ENCODE assay signal across 8 cellular contexts in the genomic region with DNA sequence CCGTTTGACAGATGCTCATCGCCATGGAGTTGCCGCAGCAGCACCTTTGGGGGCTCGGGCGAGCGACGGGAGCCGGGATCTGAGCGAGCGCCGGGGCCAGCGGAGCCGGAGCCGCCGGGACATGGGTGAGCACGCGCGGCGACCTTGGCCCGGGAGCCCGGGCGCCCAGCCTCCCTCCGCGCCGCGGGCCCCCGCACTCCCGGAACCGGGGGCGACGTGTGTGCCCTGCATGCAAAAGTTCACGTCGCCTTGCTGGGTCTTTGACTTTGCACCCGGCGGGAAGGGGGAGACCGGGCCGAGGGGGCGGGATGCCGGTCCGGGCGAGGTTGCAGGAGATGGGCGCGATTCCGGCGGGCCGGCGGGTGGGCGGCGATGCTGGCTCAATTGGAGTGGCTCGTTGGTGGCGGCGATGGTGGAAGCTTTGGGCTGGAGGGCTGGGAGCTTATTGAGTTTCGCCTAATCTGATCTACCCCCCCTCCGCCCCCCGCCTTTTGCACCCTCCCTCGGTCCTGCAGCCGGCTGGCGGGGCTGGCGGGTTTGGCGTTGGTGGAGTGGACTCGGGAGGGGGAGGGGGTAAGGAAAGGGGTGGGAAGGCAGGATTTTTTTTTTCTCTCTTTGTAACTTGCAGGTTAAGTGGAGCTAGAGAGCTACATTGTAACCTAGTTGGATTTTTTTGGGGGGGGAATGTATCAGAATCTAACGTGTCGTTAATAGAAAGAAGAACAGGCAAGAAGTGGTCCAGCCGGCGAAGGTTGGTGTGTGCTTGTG. TPM values are rescaled to one million over a fixed set of nuclear protein-coding genes. Genes with fewer than 3 reads are reported as not detected.
DNase-seq lines count a peak whose midpoint lies in the region; ATAC-seq and TF ChIP-seq lines count a peak whose summit lies in the region.

SETBP1 (plus strand) TSS at position 618 of the 768 bp plus-strand sequence. CDS start 20,459 bp downstream, outside the sequence.

- H3K9me2 ChIP-seq in OCI-LY1 (ENCODE audit: low read depth, low read length): no peaks in the 10 kb centered on the region

- H3K4ac ChIP-seq in trophoblast cell (ENCODE audit: low read depth, low read length): peak within 1 kb of the TSS; percentile 91

- H3K36me3 ChIP-seq in OCI-LY1 (ENCODE audit: insufficient read depth, low read length) (no peaks in the 10 kb centered on the region), left ventricle myocardium inferior (no peaks in the 10 kb centered on the region), trophoblast cell (ENCODE audit: control insufficient read depth in 1 of 2, insufficient read depth in 2 of 2, low read length in 2 of 2) (no peaks in the 10 kb centered on the region)

- H3K79me2 ChIP-seq in OCI-LY1 (ENCODE audit: insufficient read depth, low read length): no peaks in the 10 kb centered on the region
- H3K79me2 ChIP-seq in trophoblast cell (ENCODE audit: control insufficient read depth, insufficient read depth, low read length, poor library complexity): peaks cover 9% of the 10 kb centered on the region

- H3K18ac ChIP-seq in trophoblast cell (ENCODE audit: low read length): peak within 1 kb of the TSS; percentile 92

- intact Hi-C loops in left ventricle myocardium inferior (cut with micrococcal nuclease): no loop called here

- no peak for TF ChIP-seq CTCF in OCI-LY1 (IDR thresholded peaks at IDR 0.05; ENCODE audit: low read length)
- no peak for TF ChIP-seq CTCF in left ventricle myocardium inferior (IDR thresholded peaks at IDR 0.05; ENCODE audit: borderline replicate concordance)

- H3K9ac ChIP-seq in OCI-LY1 (ENCODE audit: low read length): peak within 1 kb of the TSS; percentile 80
- peak within 1 kb of the TSS; percentile 96 for H3K9ac ChIP-seq in trophoblast cell (ENCODE audit: low read length)

- peak within 1 kb of the TSS; percentile 43 for H2AK5ac ChIP-seq in trophoblast cell (ENCODE audit: low read length)

- H3K27me3 ChIP-seq in OCI-LY1 (ENCODE audit: insufficient read depth, low read length) (no peaks in the 10 kb centered on the region), left ventricle myocardium inferior (ENCODE audit: low read depth) (no peaks in the 10 kb centered on the region), trophoblast cell (ENCODE audit: insufficient read depth, low read length) (no peaks in the 10 kb centered on the region)

- no peaks in the 10 kb centered on the region for H4K20me1 ChIP-seq in OCI-LY1 (ENCODE audit: insufficient read depth, low read length)

- H2BK5ac ChIP-seq in trophoblast cell (ENCODE audit: low read depth, low read length, poor library complexity): peak within 1 kb of the TSS; percentile 93

- WGBS in trophoblast cell (ENCODE audit: extremely low coverage, insufficient coverage, insufficient read length): no CpG with 5 or more reads among the region's 65 CpGs

- H3F3A ChIP-seq in OCI-LY1 (ENCODE audit: insufficient read depth, low read length): no peaks in the 10 kb centered on the region

- no peak within 1 kb of the TSS for H2AFZ ChIP-seq in OCI-LY1 (ENCODE audit: low read length)
- peak within 1 kb of the TSS; percentile 88 for H2AFZ ChIP-seq in trophoblast cell (ENCODE audit: insufficient read depth, low read length, poor library complexity)

- ATAC-seq in HG02885 (IDR thresholded peaks at IDR 0.05; ENCODE audit: poor library complexity, unreplicated experiment): peak; percentile 31

- peak within 1 kb of the TSS; percentile 93 for H4K91ac ChIP-seq in trophoblast cell (ENCODE audit: low read depth, low read length)

- peak within 1 kb of the TSS; percentile 94 for H2BK12ac ChIP-seq in trophoblast cell (ENCODE audit: low read length)

- H3K4me2 ChIP-seq in OCI-LY1 (ENCODE audit: low read length): peak within 1 kb of the TSS; percentile 81
- H3K4me2 ChIP-seq in trophoblast cell (ENCODE audit: low read length): peak within 1 kb of the TSS; percentile 97

- H3K9me3 ChIP-seq in OCI-LY1 (ENCODE audit: low read length): no peaks in the 10 kb centered on the region
- no peaks in the 10 kb centered on the region for H3K9me3 ChIP-seq in left ventricle myocardium inferior (replicated peaks)
- no peaks in the 10 kb centered on the region for H3K9me3 ChIP-seq in trophoblast cell (ENCODE audit: insufficient read depth, low read depth, low read length)

- H3K27ac ChIP-seq in OCI-LY1 (ENCODE audit: low read depth, low read length, poor library complexity, severe bottlenecking) (peak within 1 kb of the TSS; percentile 17), left ventricle myocardium inferior (replicated peaks) (peak within 1 kb of the TSS; percentile 98), trophoblast cell (ENCODE audit: low read depth, low read length) (peak within 1 kb of the TSS; percentile 92)

- peak within 1 kb of the TSS; percentile 94 for H3K14ac ChIP-seq in trophoblast cell (ENCODE audit: low read length)

- peak within 1 kb of the TSS; percentile 91 for H2BK120ac ChIP-seq in trophoblast cell (ENCODE audit: insufficient read depth, low read length, poor library complexity)

- peak within 1 kb of the TSS; percentile 89 for H3K4me3 ChIP-seq in OCI-LY1 (ENCODE audit: low read depth, low read length, poor library complexity, severe bottlenecking)
- H3K4me3 ChIP-seq in left ventricle myocardium inferior: peak within 1 kb of the TSS; percentile 91
- H3K4me3 ChIP-seq in trophoblast cell (ENCODE audit: low read depth, low read length): peak within 1 kb of the TSS; percentile 92

- H3K79me1 ChIP-seq in trophoblast cell (ENCODE audit: low read length): peaks cover 17% of the 10 kb centered on the region

- DNase-seq in Daoy (ENCODE audit: low read depth) (peak; percentile 62), amygdala (lab: John Stamatoyannopoulos, UW) (peak in 43 of 56 donors; percentile 12 to 76 (median 38)), left ventricle myocardium inferior (peak; percentile 66), trophoblast cell (peak; percentile 9 to 45), foreskin melanocyte (no peak)
- no peak for DNase-seq in central memory CD4-positive, alpha-beta T cell

- H4K12ac ChIP-seq in trophoblast cell (ENCODE audit: low read depth, low read length): peak within 1 kb of the TSS; percentile 69

- peak within 1 kb of the TSS; percentile 90 for H4K8ac ChIP-seq in trophoblast cell (ENCODE audit: low read depth, low read length)

- H3K4me1 ChIP-seq in OCI-LY1 (ENCODE audit: insufficient read depth, low read length, severe bottlenecking) (peaks cover 34% of the 10 kb centered on the region), left ventricle myocardium inferior (peaks cover 41% of the 10 kb centered on the region), trophoblast cell (ENCODE audit: control insufficient read depth in 1 of 2, insufficient read depth in 2 of 2, low read length in 2 of 2) (peaks cover 8 to 14% of the 10 kb centered on the region in 2 experiments)

- no peak within 1 kb of the TSS for H3K23ac ChIP-seq in trophoblast cell (ENCODE audit: low read length)

RNA-seq across cellular contexts. Expression of gene SETBP1, which starts in this region (rescaled TPM):
- 1.0 and 1.6 TPM in 2 replicates for total RNA-seq in Daoy (2014; rRNA removed; shearing (Covaris generic))
- total RNA-seq in left ventricle myocardium inferior: 10.3 TPM
- 6.5 and 7.2 TPM in 2 replicates for polyA plus RNA-seq in trophoblast cell (2013)

Comparison
In these comparisons a context has a peak if more than half of its experiments do, and no peak if none do; other contexts are left out.
1. DNase-seq: peak in Daoy (single experiment), amygdala (43 of 56), left ventricle myocardium inferior (single experiment) and trophoblast cell (2 of 2); none in foreskin melanocyte (single experiment) and central memory CD4-positive, alpha-beta T cell (single experiment).
2. H3K27ac ChIP-seq: peak in every context shown above with its lines; median percentile 98 in left ventricle myocardium inferior; 92 in trophoblast cell; 17 in OCI-LY1.
3. Peak in every context shown above with its lines, with median percentiles within 50 percentile points of each other: H3K4me3 ChIP-seq.